Comparison of ENCODE assay signal across 2 cellular contexts in the genomic region with DNA sequence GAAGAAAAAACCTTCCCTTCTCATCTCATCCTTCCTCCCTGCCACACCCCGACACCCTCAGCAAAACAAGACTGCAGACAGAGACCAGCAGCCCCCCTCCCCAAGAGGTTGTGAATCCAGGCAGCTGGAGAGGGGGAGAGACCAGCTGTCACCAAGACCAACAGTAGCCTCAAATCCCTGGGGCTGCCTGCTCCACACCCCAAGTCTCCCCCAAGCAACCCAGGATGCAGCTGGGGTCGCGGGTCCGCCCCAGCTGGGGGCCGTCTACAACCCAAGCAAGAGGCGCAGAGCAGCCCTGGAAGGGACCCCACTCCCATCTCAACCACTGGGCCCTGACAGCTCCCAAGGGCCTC.
TF ChIP-seq lines count a peak whose summit lies in the region.

No MANE protein-coding gene starts in this region.

TF ChIP-seq in liver, 16 proteins besides CTCF, POLR2A, EP300 and RAD21:
- TF ChIP-seq HNF4A (conservative IDR thresholded peaks at IDR 0.05) = no peak
- TF ChIP-seq HNF4G (IDR thresholded peaks at IDR 0.05) = no peak
- TF ChIP-seq, protein P1, sequence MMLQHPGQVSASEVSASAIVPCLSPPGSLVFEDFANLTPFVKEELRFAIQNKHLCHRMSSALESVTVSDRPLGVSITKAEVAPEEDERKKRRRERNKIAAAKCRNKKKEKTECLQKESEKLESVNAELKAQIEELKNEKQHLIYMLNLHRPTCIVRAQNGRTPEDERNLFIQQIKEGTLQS (IDR thresholded peaks at IDR 0.05) = no peak
- TF ChIP-seq JUND (IDR thresholded peaks at IDR 0.05) = no peak
- TF ChIP-seq SP1 (IDR thresholded peaks at IDR 0.05) = no peak
- TF ChIP-seq FOXA1 (IDR thresholded peaks at IDR 0.05) = no peak
- no peak for TF ChIP-seq TAF1 (conservative IDR thresholded peaks at IDR 0.05)
- TF ChIP-seq, protein P2, sequence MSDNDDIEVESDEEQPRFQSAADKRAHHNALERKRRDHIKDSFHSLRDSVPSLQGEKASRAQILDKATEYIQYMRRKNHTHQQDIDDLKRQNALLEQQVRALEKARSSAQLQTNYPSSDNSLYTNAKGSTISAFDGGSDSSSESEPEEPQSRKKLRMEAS (IDR thresholded peaks at IDR 0.05) = no peak
- no peak for TF ChIP-seq FOXA2 (IDR thresholded peaks at IDR 0.05)
- no peak for TF ChIP-seq NR2F2 (IDR thresholded peaks at IDR 0.05)
- no peak for TF ChIP-seq EGR1 (IDR thresholded peaks at IDR 0.05; ENCODE audit: low read depth in 2 of 2)
- no peak for TF ChIP-seq RXRA (IDR thresholded peaks at IDR 0.05)
- TF ChIP-seq GABPA (IDR thresholded peaks at IDR 0.05 in 1 of 2, conservative IDR thresholded peaks at IDR 0.05 in 1 of 2) = no peak
- TF ChIP-seq, protein P3, sequence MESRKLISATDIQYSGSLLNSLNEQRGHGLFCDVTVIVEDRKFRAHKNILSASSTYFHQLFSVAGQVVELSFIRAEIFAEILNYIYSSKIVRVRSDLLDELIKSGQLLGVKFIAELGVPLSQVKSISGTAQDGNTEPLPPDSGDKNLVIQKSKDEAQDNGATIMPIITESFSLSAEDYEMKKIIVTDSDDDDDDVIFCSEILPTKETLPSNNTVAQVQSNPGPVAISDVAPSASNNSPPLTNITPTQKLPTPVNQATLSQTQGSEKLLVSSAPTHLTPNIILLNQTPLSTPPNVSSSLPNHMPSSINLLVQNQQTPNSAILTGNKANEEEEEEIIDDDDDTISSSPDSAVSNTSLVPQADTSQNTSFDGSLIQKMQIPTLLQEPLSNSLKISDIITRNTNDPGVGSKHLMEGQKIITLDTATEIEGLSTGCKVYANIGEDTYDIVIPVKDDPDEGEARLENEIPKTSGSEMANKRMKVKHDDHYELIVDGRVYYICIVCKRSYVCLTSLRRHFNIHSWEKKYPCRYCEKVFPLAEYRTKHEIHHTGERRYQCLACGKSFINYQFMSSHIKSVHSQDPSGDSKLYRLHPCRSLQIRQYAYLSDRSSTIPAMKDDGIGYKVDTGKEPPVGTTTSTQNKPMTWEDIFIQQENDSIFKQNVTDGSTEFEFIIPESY (IDR thresholded peaks at IDR 0.05) = no peak

TF ChIP-seq in HepG2, 621 proteins besides CTCF, POLR2A, EP300 and RAD21:
- no peak for TF ChIP-seq SATB2 (CRISPR knock-in tag; IDR thresholded peaks at IDR 0.05)
- no peak for TF ChIP-seq HNF4G (IDR thresholded peaks at IDR 0.05; ENCODE audit: borderline replicate concordance, low read depth, low read length)
- no peak for TF ChIP-seq HNF4G (CRISPR knock-in tag; IDR thresholded peaks at IDR 0.05; ENCODE audit: borderline replicate concordance, low read depth)
- TF ChIP-seq ZNF598 (CRISPR knock-in tag; IDR thresholded peaks at IDR 0.05; ENCODE audit: borderline replicate concordance) = no peak
- TF ChIP-seq ZNF142 (CRISPR knock-in tag; IDR thresholded peaks at IDR 0.05) = no peak
- TF ChIP-seq MED1 (CRISPR knock-in tag; IDR thresholded peaks at IDR 0.05) = no peak
- TF ChIP-seq FLYWCH1 (CRISPR knock-in tag; IDR thresholded peaks at IDR 0.05) = no peak
- TF ChIP-seq PPARG (CRISPR knock-in tag; conservative IDR thresholded peaks at IDR 0.05) = no peak
- no peak for TF ChIP-seq KLF13 (CRISPR knock-in tag; IDR thresholded peaks at IDR 0.05)
- no peak for TF ChIP-seq ZNF619 (CRISPR knock-in tag; IDR thresholded peaks at IDR 0.05)
- TF ChIP-seq HNRNPH1 (optimal IDR thresholded peaks at IDR 0.05; ENCODE audit: low read depth, low read length) = no peak
- TF ChIP-seq ZFX (CRISPR knock-in tag; IDR thresholded peaks at IDR 0.05; ENCODE audit: low read depth) = no peak
- no peak for TF ChIP-seq TIGD3 (CRISPR knock-in tag; IDR thresholded peaks at IDR 0.05; ENCODE audit: borderline replicate concordance)
- no peak for TF ChIP-seq ZBTB1 (CRISPR knock-in tag; IDR thresholded peaks at IDR 0.05; ENCODE audit: borderline replicate concordance)
